ENCODE assay signal across 16 cellular contexts in the genomic region with DNA sequence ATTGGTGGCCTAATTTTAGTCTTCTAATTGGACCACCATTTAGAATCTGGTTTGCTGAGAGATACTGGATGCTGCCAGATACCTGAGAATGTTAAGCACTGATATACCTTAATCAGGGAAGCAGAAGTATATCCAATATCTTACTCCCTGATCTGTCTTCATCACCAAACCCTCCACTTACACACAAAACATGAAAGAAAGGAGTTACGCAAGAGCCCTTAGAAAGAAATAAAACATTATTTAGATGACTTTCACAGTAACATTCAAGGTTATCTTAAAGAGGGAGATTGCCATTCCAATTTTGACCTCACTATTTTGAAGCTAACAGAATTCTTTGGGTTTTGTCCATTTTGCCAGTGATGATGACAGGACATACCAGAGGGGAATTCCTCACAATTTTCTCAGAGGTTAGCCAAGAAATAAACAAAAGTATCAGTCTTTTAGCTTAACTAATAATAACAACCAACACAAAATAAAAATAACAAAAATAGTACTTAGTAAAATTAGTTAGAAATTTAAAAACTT.
"Had no signal": no experiment of that assay in that cellular context is flagged by ENCODE, and none has a peak within 500 bp of the region (broad histone marks: within the 10 kb centered on the region; RNA-seq: fewer than 3 reads in every experiment).

No MANE protein-coding gene starts in this region.

- H3K27ac Mint-ChIP-seq: activated CD4-positive, alpha-beta T cell treated with anti-CD3 and anti-CD28 coated beads for 36 hours; activated naive CD4-positive, alpha-beta T cell treated with anti-CD3 and anti-CD28 coated beads, Interleukin-2, amount 50 U/mL, for 24 hours; T-cell; WTC11 had no signal

- H3K4me1 Mint-ChIP-seq: activated CD4-positive, alpha-beta T cell treated with anti-CD3 and anti-CD28 coated beads for 36 hours; activated naive CD4-positive, alpha-beta T cell treated with anti-CD3 and anti-CD28 coated beads, Interleukin-2, amount 50 U/mL, for 24 hours; T-cell; WTC11 had no signal

- H3K4me3 ChIP-seq: adrenal gland, body of pancreas, colonic mucosa, tibial artery had no signal

- H3K27ac ChIP-seq: adrenal gland, body of pancreas, colonic mucosa, tibial artery had no signal

- H3K4me1 ChIP-seq: adrenal gland, body of pancreas, colonic mucosa, tibial artery had no signal

- H3K27me3 ChIP-seq: adrenal gland, body of pancreas, colonic mucosa, tibial artery had no signal

- DNase-seq: activated CD4-positive, alpha-beta T cell treated with anti-CD3 and anti-CD28 coated beads for 36 hours; activated CD4-positive, alpha-beta T cell treated with anti-CD3 and anti-CD28 coated beads, Interleukin-2, amount 50 U/mL, for 48 hours; activated gamma-delta T cell; adrenal gland; body of pancreas; central memory CD4-positive, alpha-beta T cell; colonic mucosa; islet precursor cell; occipital lobe; stimulated activated CD4-positive, alpha-beta T cell treated with anti-CD3 and anti-CD28 coated beads, Interleukin-2, amount 100 ng/mL, for 24 hours; stimulated activated naive CD8-positive, alpha-beta T cell treated with anti-CD3 and anti-CD28 coated beads, Interleukin-15, Interleukin-2, amounts not matched to agents 100 U/mL and 50 U/mL, for 24 hours; substantia nigra; T-cell; tibial artery had no signal

- H3K36me3 Mint-ChIP-seq: activated naive CD4-positive, alpha-beta T cell treated with anti-CD3 and anti-CD28 coated beads, Interleukin-2, amount 50 U/mL, for 24 hours; T-cell had no signal

- H3K27me3 Mint-ChIP-seq: activated CD4-positive, alpha-beta T cell treated with anti-CD3 and anti-CD28 coated beads for 36 hours; activated naive CD4-positive, alpha-beta T cell treated with anti-CD3 and anti-CD28 coated beads, Interleukin-2, amount 50 U/mL, for 24 hours; T-cell had no signal

- H3K4me3 Mint-ChIP-seq: activated CD4-positive, alpha-beta T cell treated with anti-CD3 and anti-CD28 coated beads for 36 hours; activated naive CD4-positive, alpha-beta T cell treated with anti-CD3 and anti-CD28 coated beads, Interleukin-2, amount 50 U/mL, for 24 hours; T-cell; WTC11 had no signal

- ATAC-seq: activated CD4-positive, alpha-beta T cell treated with anti-CD3 and anti-CD28 coated beads for 36 hours; body of pancreas; stimulated activated naive CD8-positive, alpha-beta T cell treated with anti-CD3 and anti-CD28 coated beads, Interleukin-15, Interleukin-2, amounts not matched to agents 100 U/mL and 50 U/mL, for 24 hours; T-cell; WTC11 had no signal

- H3K9me3 ChIP-seq: adrenal gland, body of pancreas, colonic mucosa, tibial artery had no signal

- H3K36me3 ChIP-seq: adrenal gland, colonic mucosa, tibial artery had no signal
